16 cellular contexts compared by ENCODE assay signal in genomic region chrX:124488412-124489161, GRCh38.
DNase-seq lines count a peak whose midpoint lies in the region; ATAC-seq and TF ChIP-seq lines count a peak whose summit lies in the region.
"Had no signal": no experiment of that assay in that cellular context is flagged by ENCODE, and none has a peak within 500 bp of the region (broad histone marks: within the 10 kb centered on the region; RNA-seq: fewer than 3 reads in every experiment).

No MANE protein-coding gene starts in this region.

- no peaks in the 10 kb centered on the region for H4K20me1 ChIP-seq in PC-3 (ENCODE audit: low read length)

- H2AFZ ChIP-seq in PC-3 (ENCODE audit: low read length) = no peak overlapping the region

- intact Hi-C loops in Right ventricle myocardium superior (cut with DNase I) (no loop called here), PC-3 (cut with micrococcal nuclease) (no loop called here), body of pancreas (cut with DNase I) (no loop called here)

- H3K36me3 ChIP-seq in PC-3 (ENCODE audit: low read depth, low read length) (no peaks in the 10 kb centered on the region), body of pancreas (replicated peaks in 1 of 2; ENCODE audit: insufficient read depth in 1 of 2, low read depth in 2 of 2) (no peaks in the 10 kb centered on the region)
- H3K36me3 ChIP-seq: heart left ventricle, uterus had no signal

- no peaks in the 10 kb centered on the region for H3K9me2 ChIP-seq in PC-3 (replicated peaks; ENCODE audit: low read length)

- no peak overlapping the region for H3K9ac ChIP-seq in PC-3 (ENCODE audit: low read length)

- no peak for DNase-seq in Right ventricle myocardium superior
- DNase-seq in PC-3 = no peak
- DNase-seq in body of pancreas = no peak
- DNase-seq in NCI-H510A (lab: John Stamatoyannopoulos, UW) = no peak
- DNase-seq: activated naive CD8-positive, alpha-beta T cell treated with anti-CD3 and anti-CD28 coated beads, Interleukin-2, amount 50 U/mL, for 24 hours; activated T-cell treated with anti-CD3 and anti-CD28 coated beads, Interleukin-2, amount 50 U/mL, for 1 hour; heart left ventricle; NCI-H2171 treated with DMSO at 0.1 percent for 48 hours; T-cell; uterus had no signal

- H3K9me3 ChIP-seq in PC-3 (ENCODE audit: low read length) (no peaks in the 10 kb centered on the region), body of pancreas (no peaks in the 10 kb centered on the region)
- H3K9me3 ChIP-seq: uterus had no signal

- H3K27me3 ChIP-seq in PC-3 (ENCODE audit: low read length) (no peaks in the 10 kb centered on the region), body of pancreas (no peaks in the 10 kb centered on the region)
- H3K27me3 ChIP-seq: heart left ventricle, uterus had no signal

- no TSS peak for BruUV-seq in PC-3 (replicated peaks; lab: Mats Ljungman, UMichigan)

- H3K4me3 ChIP-seq in PC-3 (ENCODE audit: low read length) (no peak overlapping the region), body of pancreas (no peak overlapping the region)
- H3K4me3 ChIP-seq: heart left ventricle, uterus had no signal

- ATAC-seq in GM18499 (IDR thresholded peaks at IDR 0.05; ENCODE audit: insufficient read depth, unreplicated experiment) (peak; percentile 77), GM19452 (IDR thresholded peaks at IDR 0.05; ENCODE audit: unreplicated experiment) (peak; percentile 79), HG02798 (IDR thresholded peaks at IDR 0.05; ENCODE audit: poor library complexity, unreplicated experiment) (peak; percentile 79), HG03460 (IDR thresholded peaks at IDR 0.05; ENCODE audit: unreplicated experiment) (peak; percentile 52), Right ventricle myocardium superior (ENCODE audit: poor library complexity) (no peak), PC-3 (no peak), body of pancreas (no peak)
- ATAC-seq: activated naive CD8-positive, alpha-beta T cell treated with anti-CD3 and anti-CD28 coated beads, Interleukin-2, amount 50 U/mL, for 24 hours; heart left ventricle; Panc1; T-cell had no signal

- TF ChIP-seq CTCF in PC-3 (conservative IDR thresholded peaks at IDR 0.05; ENCODE audit: low read depth, low read length) = no peak
- no peak for TF ChIP-seq CTCF in body of pancreas (IDR thresholded peaks at IDR 0.05)

- CTCF ChIA-PET in PC-3 (lab: Charles Lee) = no interaction called here

- H3K27ac ChIP-seq in PC-3 (ENCODE audit: low read length) (no peak overlapping the region), body of pancreas (no peak overlapping the region)
- H3K27ac ChIP-seq: epithelial cell of prostate, heart left ventricle, uterus had no signal

- no peak for TF ChIP-seq POLR2A in body of pancreas (IDR thresholded peaks at IDR 0.05)

- no peaks in the 10 kb centered on the region for H3K79me2 ChIP-seq in PC-3 (ENCODE audit: low read length)

- no peak overlapping the region for H3K4me2 ChIP-seq in PC-3 (ENCODE audit: low read length)

- 50 to 68% methylated on average over 4 of the region's 4 CpGs for WGBS in body of pancreas, 2 donors

- H3F3A ChIP-seq in PC-3 (ENCODE audit: low read length, unreplicated experiment) = no peaks in the 10 kb centered on the region

- H3K4me1 ChIP-seq in PC-3 (ENCODE audit: insufficient read depth, low read length) = no peaks in the 10 kb centered on the region
- no peaks in the 10 kb centered on the region for H3K4me1 ChIP-seq in body of pancreas
- H3K4me1 ChIP-seq: heart left ventricle, uterus had no signal

- POLR2A ChIA-PET in PC-3 (lab: Charles Lee; ENCODE audit: unreplicated experiment) = no interaction called here

Comparison
In these comparisons a context has a peak if more than half of its experiments do, and no peak if none do; other contexts are left out.
1. ATAC-seq: peak in GM18499 (single experiment), GM19452 (single experiment), HG02798 (single experiment) and HG03460 (single experiment); none in Right ventricle myocardium superior (single experiment), PC-3 (single experiment) and body of pancreas (single experiment).